Comparison of ENCODE assay signal across 8 cellular contexts in the genomic region with DNA sequence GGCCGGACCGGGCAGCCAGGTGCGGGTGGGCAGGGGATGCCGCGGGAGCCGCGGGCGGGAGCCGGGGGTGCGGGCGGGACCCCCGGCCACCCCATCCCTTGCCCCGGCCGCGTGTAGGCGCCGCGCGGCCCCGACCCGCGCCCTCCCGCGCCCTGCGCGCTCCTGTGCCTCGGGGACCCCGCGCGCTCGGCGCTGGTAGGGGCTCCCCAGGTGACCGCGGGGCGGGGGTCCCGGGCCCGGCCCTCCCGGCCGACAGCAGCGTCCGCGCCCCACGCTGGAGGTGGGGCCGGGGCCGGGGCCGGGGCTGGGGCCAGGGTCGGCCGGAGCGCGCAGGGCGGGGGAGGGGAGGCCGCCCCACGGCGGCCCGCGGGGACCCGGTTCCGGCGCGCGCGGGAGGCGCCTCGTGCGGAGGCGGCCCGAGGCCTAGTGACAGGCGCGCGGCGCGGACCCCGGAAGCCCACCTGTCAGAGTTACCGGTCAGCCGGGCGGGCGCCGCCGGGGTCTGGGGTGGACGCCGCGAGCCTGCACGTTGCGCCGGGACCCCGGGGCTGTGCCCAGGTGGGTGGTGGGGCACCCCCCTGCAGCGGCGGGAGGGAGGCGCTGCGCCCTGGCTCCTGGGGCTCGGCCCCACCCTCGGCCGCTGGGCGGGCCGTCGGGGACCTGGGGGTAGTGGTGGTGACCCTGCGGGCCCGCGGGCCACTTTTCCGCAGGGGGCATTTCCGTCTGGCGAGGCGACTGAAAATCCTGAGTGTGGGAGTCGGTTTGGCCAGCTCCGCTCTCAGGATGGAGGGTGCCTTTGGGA. TPM values are rescaled to one million over a fixed set of nuclear protein-coding genes. Genes with fewer than 3 reads are reported as not detected.
DNase-seq lines count a peak whose midpoint lies in the region; ATAC-seq, FAIRE-seq and TF ChIP-seq lines count a peak whose summit lies in the region.

No MANE protein-coding gene starts in this region.

- H3K4me3 ChIP-seq in HEK293 (ENCODE audit: low read depth, low read length) (peak overlapping the region; percentile 61), K562 (peak overlapping the region; percentile 60), kidney epithelial cell (ENCODE audit: low read depth, low read length) (peak overlapping the region; percentile 59)

- POLR2A ChIA-PET in HEK293 (lab: Yijun Ruan, JAX) (interaction anchor here (1.0 kb wide), 2 partner anchors 12 to 92 kb away, joined by 3 to 4 read pairs; no protein-coding TSS in a partner anchor), K562 (lab: Yijun Ruan, JAX) (interaction anchor here (1.0 kb wide), 1 partner anchor 17 kb away, joined by 3 read pairs; no protein-coding TSS in a partner anchor)

- peak; percentile 21; the same call in 1 of the 2 replicates for TF ChIP-seq POLR2A in K562 (conservative IDR thresholded peaks at IDR 0.05)

- TF ChIP-seq EP300 in K562 (IDR thresholded peaks at IDR 0.05; ENCODE audit: low read length), result no peak

- BruUV-seq in K562 (replicated peaks; lab: Mats Ljungman, UMichigan), result no TSS peak

- H3K9ac ChIP-seq in K562 (ENCODE audit: insufficient read depth in 1 of 2, low read depth in 2 of 2, low read length in 2 of 2), result peak overlapping the region; percentile 66 to 91

- H2AFZ ChIP-seq in K562 (ENCODE audit: low read depth, low read length), result no peak overlapping the region

- DNase-seq in NCI-H146 (lab: John Stamatoyannopoulos, UW) (peak; percentile 65), K562 (ENCODE audit: extremely low read depth in 1 of 4, low spot score in 3 of 4) (peak; percentile 33 to 56 (median 52)), kidney epithelial cell (ENCODE audit: low read depth) (no peak), cerebellum (ENCODE audit: low spot score) (no peak), G401 (ENCODE audit: low spot score) (no peak)
- DNase-seq in stimulated activated CD4-positive, alpha-beta T cell treated with anti-CD3 and anti-CD28 coated beads, Interleukin-4, amount 100 ng/mL, for 48 hours (ENCODE audit: low read depth in 2 of 2), result peak; percentile 13 to 34

- H3K4me1 ChIP-seq in HEK293 (ENCODE audit: control insufficient read depth, insufficient read depth, low read length) (peaks cover 4% of the 10 kb centered on the region), K562 (replicated peaks in 1 of 2; ENCODE audit: control insufficient read depth in 2 of 2, insufficient read depth in 2 of 2, low read length in 2 of 2) (peaks cover 7 to 27% of the 10 kb centered on the region in 2 experiments; a peak in 4 of 5 replicates)

- TF ChIP-seq CTCF in HEK293 (tag by site-specific recombination; IDR thresholded peaks at IDR 0.05), result no peak
- no peak for TF ChIP-seq CTCF in K562 (IDR thresholded peaks at IDR 0.05 in 2 of 3, conservative IDR thresholded peaks at IDR 0.05 in 1 of 3; ENCODE audit: insufficient read depth in 2 of 3, low read depth in 1 of 3, low read length in 3 of 3)
- no peak for TF ChIP-seq CTCF in kidney epithelial cell (IDR thresholded peaks at IDR 0.05; ENCODE audit: insufficient read depth, low read length, poor library complexity, severe bottlenecking)

- in situ Hi-C loops in K562 (cut with MboI), result no loop called here
- in situ Hi-C loops in G401 (cut with HindIII; ENCODE audit: low sequenced_read_pairs), result no loop called here

- CTCF ChIA-PET in HEK293 (lab: Yijun Ruan, JAX) (interaction anchor here (0.6 kb wide), 1 partner anchor 77 kb away, joined by 4 read pairs; no protein-coding TSS in a partner anchor), K562 (lab: Yijun Ruan, JAX; ENCODE audit: low intra/inter-chr PET ratio) (interaction anchor here (0.5 kb wide), 1 partner anchor 57 kb away, joined by 3 read pairs; no protein-coding TSS in a partner anchor)

- H3K4me2 ChIP-seq in K562 (ENCODE audit: insufficient read depth, low read length), result peak overlapping the region; percentile 65; the same call in 1 of the 2 replicates

- no peak for TF ChIP-seq RAD21 in K562 (CRISPR knock-in tag; conservative IDR thresholded peaks at IDR 0.05 in 1 of 2, IDR thresholded peaks at IDR 0.05 in 1 of 2)

- peak overlapping the region; percentile 92; the same call in 1 of the 2 replicates for H3K27ac ChIP-seq in HEK293 (ENCODE audit: extremely low read depth, low read depth, low read length)
- peak overlapping the region; percentile 58; the same call in 2 of the 3 replicates for H3K27ac ChIP-seq in K562 (ENCODE audit: extremely low read depth, low read depth, low read length)

- H3K36me3 ChIP-seq in HEK293 (ENCODE audit: control insufficient read depth in 2 of 2, insufficient read depth in 1 of 2, low read length in 2 of 2), result peaks cover 21 to 44% of the 10 kb centered on the region in 2 experiments
- peaks cover 44% of the 10 kb centered on the region; the same call in 2 of the 3 replicates for H3K36me3 ChIP-seq in K562 (ENCODE audit: control insufficient read depth, insufficient read depth, low read length)
- H3K36me3 ChIP-seq in kidney epithelial cell (ENCODE audit: control insufficient read depth, insufficient read depth, low read length), result peaks cover 6% of the 10 kb centered on the region

- H3K79me2 ChIP-seq in K562 (ENCODE audit: control insufficient read depth, insufficient read depth, low read length), result peaks cover 50% of the 10 kb centered on the region

- H3K9me1 ChIP-seq in K562 (ENCODE audit: control insufficient read depth, insufficient read depth, low read length), result no peaks in the 10 kb centered on the region

- H3K27me3 ChIP-seq in K562 (ENCODE audit: control insufficient read depth in 2 of 2, insufficient read depth in 2 of 2, low read length in 2 of 2) (no peaks in the 10 kb centered on the region; a peak in 1 of 5 replicates), kidney epithelial cell (ENCODE audit: control insufficient read depth, insufficient read depth, low read length) (no peaks in the 10 kb centered on the region)

- H3K9me3 ChIP-seq in HEK293 (ENCODE audit: control insufficient read depth, insufficient read depth, low read depth, low read length) (no peaks in the 10 kb centered on the region), K562 (replicated peaks; ENCODE audit: control insufficient read depth, insufficient read depth, low read depth, low read length) (no peaks in the 10 kb centered on the region)

- no peak for FAIRE-seq in K562 (lab: Jason Lieb, UNC)

- ATAC-seq in GM18511 (IDR thresholded peaks at IDR 0.05; ENCODE audit: unreplicated experiment) (peak; percentile 46), K562 (peak; percentile 69)

- intact Hi-C loops in K562 (cut with micrococcal nuclease), result no loop called here

- no peaks in the 10 kb centered on the region for H4K20me1 ChIP-seq in K562 (replicated peaks; ENCODE audit: control insufficient read depth, insufficient read depth, low read length)

- 0% methylated on average over 5 of the region's 105 CpGs for WGBS in K562 (ENCODE audit: insufficient coverage, low coverage, missing lambda C conversion rate)

TF ChIP-seq in HEK293, 187 proteins besides CTCF, POLR2A, EP300 and RAD21 (continues in another document):
- TF ChIP-seq, protein P1, sequence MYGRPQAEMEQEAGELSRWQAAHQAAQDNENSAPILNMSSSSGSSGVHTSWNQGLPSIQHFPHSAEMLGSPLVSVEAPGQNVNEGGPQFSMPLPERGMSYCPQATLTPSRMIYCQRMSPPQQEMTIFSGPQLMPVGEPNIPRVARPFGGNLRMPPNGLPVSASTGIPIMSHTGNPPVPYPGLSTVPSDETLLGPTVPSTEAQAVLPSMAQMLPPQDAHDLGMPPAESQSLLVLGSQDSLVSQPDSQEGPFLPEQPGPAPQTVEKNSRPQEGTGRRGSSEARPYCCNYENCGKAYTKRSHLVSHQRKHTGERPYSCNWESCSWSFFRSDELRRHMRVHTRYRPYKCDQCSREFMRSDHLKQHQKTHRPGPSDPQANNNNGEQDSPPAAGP (tag by site-specific recombination; IDR thresholded peaks at IDR 0.05), result peak; percentile 61; the same call in 1 of the 2 replicates

TF ChIP-seq in K562, 482 proteins besides CTCF, POLR2A, EP300 and RAD21 (continues in another document):
- TF ChIP-seq WHSC1 (IDR thresholded peaks at IDR 0.05; ENCODE audit: low read length) (no peak), ZBTB7A (IDR thresholded peaks at IDR 0.05; ENCODE audit: borderline replicate concordance, control insufficient read depth, low read depth, low read length) (peak; percentile 60; the same call in 1 of the 2 replicates), ZNF644 (tag; IDR thresholded peaks at IDR 0.05; ENCODE audit: low read depth) (no peak), TFE3 (CRISPR knock-in tag; IDR thresholded peaks at IDR 0.05) (no peak)

RNA-seq across cellular contexts. Expression of gene TFDP1, which starts 0.5 kb away (rescaled TPM):
- 47.7 and 68.4 TPM in 2 replicates for total RNA-seq in K562 (2011; cell fraction: chromatin; rRNA removed; ENCODE audit: low replicate concordance)
- total RNA-seq in K562 (2011; cell fraction: nucleolus; rRNA removed), result 25.8 and 28.5 TPM in 2 replicates
- 37.4 and 47.0 TPM in 2 replicates for total RNA-seq in K562 (2011; cell fraction: nucleoplasm; rRNA removed)
- 55.2 and 71.3 TPM in 2 replicates for total RNA-seq in K562 (2014; rRNA removed)
- total RNA-seq in K562 (2014; rRNA removed; fragmentation: Illumina TruSeq; extraction: Trizol), result 68.1 and 69.1 TPM in 2 replicates
- total RNA-seq in K562 (2015; rRNA removed; fragmentation: Illumina TruSeq; extraction: Trizol), result 61.3 and 64.1 TPM in 2 replicates
- total RNA-seq in K562 (2021), result 115 and 120 TPM in 2 replicates
- 70.6 and 98.1 TPM in 2 replicates for polyA plus RNA-seq in K562 (2011; rRNA removed)
- polyA plus RNA-seq in K562 (2011; cell fraction: cytosol; rRNA removed), result 52.3 and 59.1 TPM in 2 replicates
- 65.1 and 75.2 TPM in 2 replicates for polyA plus RNA-seq in K562 (2011; cell fraction: nucleus; rRNA removed)
- 73.1 and 90.3 TPM in 2 replicates for polyA plus RNA-seq in K562 (2012)
- polyA plus RNA-seq in K562 (2014; fragmentation: Illumina TruSeq; extraction: Trizol), result 129 and 145 TPM in 2 replicates
- 10 to 100 TPM; 33.8 to 41.7 TPM for polyA plus RNA-seq in K562 (2014; fragmentation: Nextera tagmentation; extraction: Ambion mirVana)
- 102 and 134 TPM in 2 replicates for polyA plus RNA-seq in K562 (2014; rRNA removed)
- polyA minus RNA-seq in K562 (2011; rRNA and poly(A)+ RNA removed), result 61.3 and 72.6 TPM in 2 replicates
- polyA minus RNA-seq in K562 (2011; cell fraction: cytosol; rRNA and poly(A)+ RNA removed), result 46.6 and 48.6 TPM in 2 replicates
- 20.1 and 23.3 TPM in 2 replicates for polyA minus RNA-seq in K562 (2011; cell fraction: nucleus; rRNA and poly(A)+ RNA removed)
- total RNA-seq in kidney epithelial cell, result 47.7 and 54.4 TPM in 2 replicates
- 33.9 TPM for total RNA-seq in cerebellum
- 23.0 and 39.4 TPM in 2 replicates for total RNA-seq in G401 (2014; rRNA removed; shearing (Covaris generic))

Comparison
In these comparisons a context has a peak if more than half of its experiments do, and no peak if none do; other contexts are left out.
1. DNase-seq: peak in NCI-H146 (single experiment), K562 (4 of 4) and stimulated activated CD4-positive, alpha-beta T cell treated with anti-CD3 and anti-CD28 coated beads, Interleukin-4, amount 100 ng/mL, for 48 hours (2 of 2); none in kidney epithelial cell (single experiment), cerebellum (single experiment) and G401 (single experiment).
2. Peak in every context shown above with its lines, with median percentiles within 50 percentile points of each other: H3K4me3 ChIP-seq.